10 cellular contexts compared by ENCODE assay signal in the genomic region with DNA sequence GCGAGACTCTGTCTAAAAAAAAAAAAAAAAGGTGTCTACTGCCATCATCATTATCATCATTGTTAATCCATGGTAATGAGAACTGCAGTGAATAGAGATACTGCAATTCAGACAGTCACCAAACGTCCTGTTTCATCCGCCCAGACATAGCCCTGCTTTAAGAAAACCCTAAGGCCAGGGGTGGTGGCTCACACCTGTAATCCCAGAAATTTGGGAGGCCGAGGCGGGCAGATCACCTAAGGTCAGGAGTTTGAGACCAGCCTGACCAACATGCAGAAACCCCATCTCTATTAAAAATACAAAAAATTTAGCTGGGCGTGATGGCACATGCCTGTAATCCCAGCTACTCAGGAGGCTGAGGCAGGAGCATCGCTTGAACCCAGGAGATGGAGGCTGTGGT. TPM values are rescaled to one million over a fixed set of nuclear protein-coding genes. Genes with fewer than 3 reads are reported as not detected.
"Had no signal": no experiment of that assay in that cellular context is flagged by ENCODE, and none has a peak within 500 bp of the region (broad histone marks: within the 10 kb centered on the region; RNA-seq: fewer than 3 reads in every experiment).

No MANE protein-coding gene starts in this region.

RNA-seq across cellular contexts. Expression of gene TEKT5, which starts 15.3 kb away (rescaled TPM):
- total RNA-seq: activated B cell treated with CpG ODN at 0.5 μM for 24 hours; activated CD4-positive, alpha-beta memory T cell treated with anti-CD3 and anti-CD28 coated beads, Interleukin-2, amount 10 ng/mL, durations not matched to agents 7 days and 5 days; activated CD4-positive, alpha-beta T cell treated with anti-CD3 and anti-CD28 coated beads, Interleukin-2, amount 10 ng/mL, durations not matched to agents 24 days and 14 days; activated CD4-positive, alpha-beta T cell treated with anti-CD3 and anti-CD28 coated beads, Interleukin-2, amount 10 ng/mL, durations not matched to agents 7 days and 5 days; activated CD8-positive, alpha-beta memory T cell treated with anti-CD3 and anti-CD28 coated beads for 36 hours; activated CD8-positive, alpha-beta T cell treated with anti-CD3 and anti-CD28 coated beads, Interleukin-2, amount 10 ng/mL, durations not matched to agents 7 days and 5 days; T-cell; T-helper 1 cell treated with Interleukin-12 subunit alpha and Interleukin-12 subunit beta and Interleukin-4 antibody, amounts not matched to agents 30 ng/mL and 1 ng/mL, for 36 hours; T-helper 17 cell; T-helper 2 cell treated with Interferon-gamma antibody and Interleukin-4, amounts not matched to agents 100 ng/mL and 5 ng/mL, for 36 hours had no signal
